ENCODE assay signal across 8 cellular contexts in genomic region chr4:14178421-14178820, GRCh38.
DNase-seq lines count a peak whose midpoint lies in the region; ATAC-seq, FAIRE-seq and TF ChIP-seq lines count a peak whose summit lies in the region.

No MANE protein-coding gene starts in this region.

- H2BK12ac ChIP-seq in trophoblast cell (ENCODE audit: low read length) = no peak overlapping the region

- H3K4me1 Mint-ChIP-seq in endodermal cell = peaks cover 90% of the 10 kb centered on the region

- H3K27ac Mint-ChIP-seq in endodermal cell = peak overlapping the region; percentile 57

- H3K9me3 Mint-ChIP-seq in endodermal cell = no peaks in the 10 kb centered on the region

- peak; percentile 68 for ATAC-seq in GM21619 (IDR thresholded peaks at IDR 0.05; ENCODE audit: unreplicated experiment)

- no peaks in the 10 kb centered on the region for H3K79me1 ChIP-seq in trophoblast cell (ENCODE audit: low read length)

- H3K27me3 ChIP-seq in GM06990 (replicated peaks; ENCODE audit: control insufficient read depth, insufficient read depth, low read length) = no peaks in the 10 kb centered on the region
- H3K27me3 ChIP-seq in endodermal cell (ENCODE audit: control insufficient read depth, insufficient read depth, low read length, poor library complexity, severe bottlenecking) = no peaks in the 10 kb centered on the region
- no peaks in the 10 kb centered on the region for H3K27me3 ChIP-seq in trophoblast cell (ENCODE audit: insufficient read depth, low read length)

- H3K9me3 ChIP-seq in endodermal cell (ENCODE audit: control insufficient read depth, low read length) = no peaks in the 10 kb centered on the region
- no peaks in the 10 kb centered on the region for H3K9me3 ChIP-seq in trophoblast cell (ENCODE audit: insufficient read depth, low read depth, low read length)

- no peak overlapping the region for H2AK5ac ChIP-seq in trophoblast cell (ENCODE audit: low read length)

- no peak overlapping the region for H3K9ac ChIP-seq in endodermal cell (ENCODE audit: extremely low read depth, low read length, poor library complexity, severe bottlenecking)
- H3K9ac ChIP-seq in trophoblast cell (ENCODE audit: low read length) = no peak overlapping the region

- H4K8ac ChIP-seq in trophoblast cell (ENCODE audit: low read depth, low read length) = no peak overlapping the region

- no peak overlapping the region for H3K23ac ChIP-seq in trophoblast cell (ENCODE audit: low read length)

- no peak overlapping the region for H4K12ac ChIP-seq in trophoblast cell (ENCODE audit: low read depth, low read length)

- WGBS in endodermal cell (ENCODE audit: insufficient coverage in 1 of 2, insufficient read length in 1 of 2), 2 experiments = 37 to 40% methylated on average over 1 of the region's 1 CpG
- no CpG with 5 or more reads among the region's 1 CpG for WGBS in trophoblast cell (ENCODE audit: extremely low coverage, insufficient coverage, insufficient read length)

- no peak for FAIRE-seq in HTR-8/SVneo (lab: Jason Lieb, UNC)

- H2AFZ ChIP-seq in trophoblast cell (ENCODE audit: insufficient read depth, low read length, poor library complexity) = no peak overlapping the region

- H3K27me3 Mint-ChIP-seq in endodermal cell (ENCODE audit: insufficient read depth) = no peaks in the 10 kb centered on the region

- no peak overlapping the region for H3K4me2 ChIP-seq in trophoblast cell (ENCODE audit: low read length)

- peak; percentile 41 for DNase-seq in GM06990 (ENCODE audit: extremely low read depth, insufficient read length)
- DNase-seq in HTR-8/SVneo (ENCODE audit: insufficient read length, low spot score) = peak; percentile 10
- DNase-seq in endodermal cell = no peak
- DNase-seq in NCI-H1092 (lab: John Stamatoyannopoulos, UW) = no peak
- no peak for DNase-seq in head of caudate nucleus
- DNase-seq in trophoblast cell = no peak
- DNase-seq in activated CD4-positive, alpha-beta T cell treated with anti-CD3 and anti-CD28 coated beads, Interleukin-2, amount 50 U/mL, for 4 hours = no peak

- no peak overlapping the region for H4K91ac ChIP-seq in trophoblast cell (ENCODE audit: low read depth, low read length)

- H3K4ac ChIP-seq in trophoblast cell (ENCODE audit: low read depth, low read length) = no peak overlapping the region

- H3K36me3 ChIP-seq in GM06990 (ENCODE audit: control insufficient read depth, insufficient read depth, low read length) (no peaks in the 10 kb centered on the region), endodermal cell (ENCODE audit: control insufficient read depth, insufficient read depth, low read length) (no peaks in the 10 kb centered on the region), trophoblast cell (ENCODE audit: control insufficient read depth in 1 of 2, insufficient read depth in 2 of 2, low read length in 2 of 2) (no peaks in the 10 kb centered on the region)

- H2BK5ac ChIP-seq in trophoblast cell (ENCODE audit: low read depth, low read length, poor library complexity) = no peak overlapping the region

- H3K27ac ChIP-seq in endodermal cell (ENCODE audit: low read depth, low read length) = no peak overlapping the region
- no peak overlapping the region for H3K27ac ChIP-seq in trophoblast cell (ENCODE audit: low read depth, low read length)

- H3K4me3 ChIP-seq in GM06990 (replicated peaks; ENCODE audit: low read depth, low read length) (no peak overlapping the region), endodermal cell (ENCODE audit: low read length) (no peak overlapping the region), trophoblast cell (ENCODE audit: low read depth, low read length) (no peak overlapping the region)

- intact Hi-C loops in head of caudate nucleus (cut with DNase I) = no loop called here

- H3K36me3 Mint-ChIP-seq in endodermal cell (ENCODE audit: low read depth) = no peaks in the 10 kb centered on the region

- H3K4me3 Mint-ChIP-seq in endodermal cell = no peak overlapping the region

- no peak for TF ChIP-seq CTCF in GM06990 (IDR thresholded peaks at IDR 0.05; ENCODE audit: insufficient read depth, low read length, poor library complexity, severe bottlenecking)
- no peak for TF ChIP-seq CTCF in endodermal cell (conservative IDR thresholded peaks at IDR 0.05)

- H3K18ac ChIP-seq in trophoblast cell (ENCODE audit: low read length) = no peak overlapping the region

- H3K4me1 ChIP-seq in endodermal cell (ENCODE audit: control insufficient read depth, insufficient read depth, low read length) (peaks cover 38% of the 10 kb centered on the region), trophoblast cell (ENCODE audit: control insufficient read depth in 1 of 2, insufficient read depth in 2 of 2, low read length in 2 of 2) (no peaks in the 10 kb centered on the region)

- H3K79me2 ChIP-seq in trophoblast cell (ENCODE audit: control insufficient read depth, insufficient read depth, low read length, poor library complexity) = no peaks in the 10 kb centered on the region

- no peak overlapping the region for H2BK120ac ChIP-seq in trophoblast cell (ENCODE audit: insufficient read depth, low read length, poor library complexity)

- H3K14ac ChIP-seq in trophoblast cell (ENCODE audit: low read length) = no peak overlapping the region

Comparison
In these comparisons a context has a peak if more than half of its experiments do, and no peak if none do; other contexts are left out.
1. DNase-seq: peak in GM06990 (single experiment) and HTR-8/SVneo (single experiment); none in endodermal cell (single experiment), NCI-H1092 (single experiment), head of caudate nucleus (0 of 42), trophoblast cell (0 of 2) and activated CD4-positive, alpha-beta T cell treated with anti-CD3 and anti-CD28 coated beads, Interleukin-2, amount 50 U/mL, for 4 hours (0 of 2).